In genomic region chr1:231039161-231040018, GRCh38 we compare ENCODE assay signal across 8 cellular contexts.
DNase-seq lines count a peak whose midpoint lies in the region; ATAC-seq and TF ChIP-seq lines count a peak whose summit lies in the region.

No MANE protein-coding gene starts in this region.

- H2AFZ ChIP-seq in parathyroid adenoma: peak overlapping the region; percentile 87

- peak; percentile 46 for DNase-seq in NCI-H748 (lab: John Stamatoyannopoulos, UW; ENCODE audit: unreplicated experiment)
- DNase-seq in NCI-H748 treated with DMSO at 0.1 percent for 48 hours (lab: John Stamatoyannopoulos, UW): no peak
- peak; percentile 66 for DNase-seq in OCI-M1 (lab: John Stamatoyannopoulos, UW)
- peak; percentile 16 for DNase-seq in activated effector memory CD4-positive, alpha-beta T cell treated with Interleukin-2 at 50 U/mL for 16 hours
- peak in 24 of 42 donors; percentile 8 to 54 (median 26) for DNase-seq in head of caudate nucleus

- H3K4me2 ChIP-seq in parathyroid adenoma (ENCODE audit: low read length): peak overlapping the region; percentile 90

- H3K79me2 ChIP-seq in parathyroid adenoma: no peaks in the 10 kb centered on the region

- no peak for TF ChIP-seq CTCF in parathyroid adenoma (IDR thresholded peaks at IDR 0.05)

- peak; percentile 33 for ATAC-seq in HG02973 (IDR thresholded peaks at IDR 0.05; ENCODE audit: unreplicated experiment)
- no peak for ATAC-seq in GM18861 (IDR thresholded peaks at IDR 0.05; ENCODE audit: unreplicated experiment)

- no peak overlapping the region for H3K9ac ChIP-seq in parathyroid adenoma

- no peaks in the 10 kb centered on the region for H3K9me3 ChIP-seq in parathyroid adenoma (ENCODE audit: control insufficient read depth, low read length)

- no peaks in the 10 kb centered on the region for H3K36me3 ChIP-seq in parathyroid adenoma (ENCODE audit: control insufficient read depth, insufficient read depth, low read length)

- no peaks in the 10 kb centered on the region for H3K4me1 ChIP-seq in parathyroid adenoma

- H3K4me3 ChIP-seq in parathyroid adenoma (ENCODE audit: low read depth, low read length): peak overlapping the region; percentile 68

- no peaks in the 10 kb centered on the region for H3K27me3 ChIP-seq in parathyroid adenoma (ENCODE audit: control insufficient read depth, insufficient read depth, low read length)

- intact Hi-C loops in head of caudate nucleus (cut with DNase I): no loop called here

- H3K27ac ChIP-seq in parathyroid adenoma: no peak overlapping the region
